ENCODE assay signal across 17 cellular contexts in the genomic region with DNA sequence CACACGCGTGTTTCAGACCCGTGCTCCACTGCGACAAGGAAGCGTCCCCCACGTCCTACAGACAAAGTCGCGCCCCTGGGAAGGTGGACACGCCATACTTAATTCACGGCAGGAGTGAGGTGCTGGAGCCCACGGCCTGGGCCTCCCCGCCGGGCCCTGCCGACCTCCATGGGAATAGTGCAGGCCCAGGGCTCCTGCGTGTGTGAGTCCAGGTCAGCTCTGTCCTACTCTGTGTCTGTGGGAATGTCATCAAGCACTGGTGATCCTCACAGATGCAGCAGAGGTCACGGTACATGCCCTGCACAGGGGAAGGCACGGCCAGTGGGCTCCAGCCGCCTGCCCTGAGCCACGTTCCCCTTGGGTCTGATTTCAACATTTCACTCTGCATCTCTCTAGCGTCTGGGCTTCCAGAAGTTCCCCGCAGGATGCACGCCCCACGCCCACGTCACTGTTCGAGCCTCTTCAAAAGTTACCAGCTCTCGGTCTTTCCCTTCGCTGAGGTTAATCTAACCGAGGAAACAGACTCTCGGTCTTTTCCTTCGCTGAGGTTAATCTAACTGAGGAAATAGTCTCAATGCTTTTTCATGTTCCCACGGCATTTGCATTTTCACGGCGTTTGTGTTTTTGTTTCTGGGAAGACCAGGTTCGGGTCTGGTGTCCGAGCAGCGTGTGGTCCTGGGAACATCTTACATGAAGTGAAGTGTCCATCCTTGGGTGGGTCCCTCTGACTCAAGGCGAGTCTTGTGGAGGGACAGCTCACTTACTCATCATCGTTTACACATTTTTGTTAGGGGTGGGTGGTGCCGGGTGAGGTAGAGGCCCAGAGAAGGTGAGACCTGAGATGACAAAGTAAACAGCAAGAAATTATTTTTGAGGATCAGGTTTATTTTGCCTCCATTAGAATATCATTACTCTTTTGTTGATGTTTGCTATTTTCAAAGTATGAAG.
DNase-seq lines count a peak whose midpoint lies in the region; ATAC-seq and FAIRE-seq lines count a peak whose summit lies in the region.
"Had no signal": no experiment of that assay in that cellular context is flagged by ENCODE, and none has a peak within 500 bp of the region (broad histone marks: within the 10 kb centered on the region; RNA-seq: fewer than 3 reads in every experiment).

No MANE protein-coding gene starts in this region.

- intact Hi-C loops in CD4-positive, alpha-beta memory T cell (cut with micrococcal nuclease): no loop called here

- no peaks in the 10 kb centered on the region for H3K27me3 ChIP-seq in BLaER1
- no peaks in the 10 kb centered on the region for H3K27me3 ChIP-seq in CD4-positive, alpha-beta memory T cell (ENCODE audit: insufficient read depth, low read length)
- H3K27me3 ChIP-seq: colonic mucosa, foreskin keratinocyte, ovary had no signal

- peaks cover 4 to 14% (median 7%) of the 10 kb centered on the region in 4 donors for H3K4me1 Mint-ChIP-seq in CD4-positive, alpha-beta memory T cell
- peaks cover 7% of the 10 kb centered on the region for H3K4me1 Mint-ChIP-seq in activated CD8-positive, alpha-beta T cell treated with anti-CD3 and anti-CD28 coated beads, Interleukin-2, amount 10 ng/mL, durations not matched to agents 7 days and 5 days (ENCODE audit: low read depth)
- H3K4me1 Mint-ChIP-seq in naive B cell: peaks cover 41 to 67% (median 49%) of the 10 kb centered on the region in 3 donors

- no peaks in the 10 kb centered on the region for H4K20me1 ChIP-seq in BLaER1

- no peaks in the 10 kb centered on the region for H3K36me3 ChIP-seq in BLaER1
- H3K36me3 ChIP-seq in CD4-positive, alpha-beta memory T cell (ENCODE audit: insufficient read depth, low read length): no peaks in the 10 kb centered on the region
- H3K36me3 ChIP-seq: colonic mucosa, ovary had no signal

- peaks cover 83% of the 10 kb centered on the region for H3K4me1 ChIP-seq in BLaER1
- H3K4me1 ChIP-seq in CD4-positive, alpha-beta memory T cell (ENCODE audit: insufficient read depth, low read length): no peaks in the 10 kb centered on the region
- H3K4me1 ChIP-seq: colonic mucosa, foreskin keratinocyte had no signal

- no peak for FAIRE-seq in GM19239 (lab: Jason Lieb, UNC)
- FAIRE-seq: astrocyte had no signal

- CTCF ChIA-PET in CD4-positive, alpha-beta memory T cell (lab: Charles Lee; ENCODE audit: partially characterized antibody): no interaction called here
- CTCF ChIA-PET in activated CD8-positive, alpha-beta T cell treated with anti-CD3 and anti-CD28 coated beads, Interleukin-2, amount 10 ng/mL, durations not matched to agents 7 days and 5 days (lab: Charles Lee): no interaction called here

- peak overlapping the region; percentile 43 to 90 (median 76) for H3K27ac Mint-ChIP-seq in CD4-positive, alpha-beta memory T cell
- H3K27ac Mint-ChIP-seq in activated CD8-positive, alpha-beta T cell treated with anti-CD3 and anti-CD28 coated beads, Interleukin-2, amount 10 ng/mL, durations not matched to agents 7 days and 5 days: no peak overlapping the region
- H3K27ac Mint-ChIP-seq in naive B cell: peak overlapping the region; percentile 87 to 95 (median 92)

- no peaks in the 10 kb centered on the region for H3K36me3 Mint-ChIP-seq in CD4-positive, alpha-beta memory T cell
- no peaks in the 10 kb centered on the region for H3K36me3 Mint-ChIP-seq in activated CD8-positive, alpha-beta T cell treated with anti-CD3 and anti-CD28 coated beads, Interleukin-2, amount 10 ng/mL, durations not matched to agents 7 days and 5 days (ENCODE audit: low read depth)
- H3K36me3 Mint-ChIP-seq in naive B cell: no peaks in the 10 kb centered on the region

- no peaks in the 10 kb centered on the region for H3K9me3 Mint-ChIP-seq in CD4-positive, alpha-beta memory T cell
- H3K9me3 Mint-ChIP-seq in activated CD8-positive, alpha-beta T cell treated with anti-CD3 and anti-CD28 coated beads, Interleukin-2, amount 10 ng/mL, durations not matched to agents 7 days and 5 days (ENCODE audit: insufficient read depth): no peaks in the 10 kb centered on the region
- H3K9me3 Mint-ChIP-seq in naive B cell: no peaks in the 10 kb centered on the region

- H3K4me2 ChIP-seq in BLaER1: peak overlapping the region; percentile 86

- peak; percentile 60 for ATAC-seq in activated CD8-positive, alpha-beta T cell treated with anti-CD3 and anti-CD28 coated beads, Interleukin-2, amount 10 ng/mL, durations not matched to agents 7 days and 5 days
- ATAC-seq in naive B cell (ENCODE audit: low read depth in 2 of 2): peak; percentile 83 to 84
- ATAC-seq: foreskin keratinocyte had no signal

- peak; percentile 47 to 59 (median 56) for DNase-seq in CD4-positive, alpha-beta memory T cell
- DNase-seq in activated CD8-positive, alpha-beta T cell treated with anti-CD3 and anti-CD28 coated beads, Interleukin-2, amount 10 ng/mL, durations not matched to agents 7 days and 5 days: peak; percentile 35
- DNase-seq in naive B cell (peak; percentile 56), UCSD-AML1 (lab: John Stamatoyannopoulos, UW; ENCODE audit: unreplicated experiment) (no peak), GM19239 (ENCODE audit: insufficient read length, low spot score) (no peak), NCI-H446 (lab: John Stamatoyannopoulos, UW) (no peak)
- DNase-seq: colonic mucosa; DMS 273 treated with DMSO at 0.1 percent for 48 hours; foreskin keratinocyte; GF-D8; NCI-H187; NCI-H524; ovary; SHP77; stimulated activated CD4-positive, alpha-beta T cell treated with anti-CD3 and anti-CD28 coated beads, Interleukin-4, amount 100 ng/mL, for 1 hour had no signal

- H3K27ac ChIP-seq in BLaER1: peak overlapping the region; percentile 83
- no peak overlapping the region for H3K27ac ChIP-seq in CD4-positive, alpha-beta memory T cell (ENCODE audit: low read depth, low read length)
- H3K27ac ChIP-seq: colonic mucosa, foreskin keratinocyte, ovary had no signal

- peak overlapping the region in 5 of 8 donors; percentile 25 to 76 (median 67) for H3K4me3 Mint-ChIP-seq in CD4-positive, alpha-beta memory T cell
- H3K4me3 Mint-ChIP-seq in activated CD8-positive, alpha-beta T cell treated with anti-CD3 and anti-CD28 coated beads, Interleukin-2, amount 10 ng/mL, durations not matched to agents 7 days and 5 days: no peak overlapping the region
- peak overlapping the region; percentile 21 to 82 (median 64) for H3K4me3 Mint-ChIP-seq in naive B cell

- POLR2A ChIA-PET in CD4-positive, alpha-beta memory T cell (lab: Charles Lee; ENCODE audit: partially characterized antibody): no interaction called here
- POLR2A ChIA-PET in activated CD8-positive, alpha-beta T cell treated with anti-CD3 and anti-CD28 coated beads, Interleukin-2, amount 10 ng/mL, durations not matched to agents 7 days and 5 days (lab: Charles Lee): no interaction called here

- peak overlapping the region; percentile 38 for H3K4me3 ChIP-seq in BLaER1
- no peak overlapping the region for H3K4me3 ChIP-seq in CD4-positive, alpha-beta memory T cell (ENCODE audit: low read length in 2 of 2)
- H3K4me3 ChIP-seq: colonic mucosa, ovary had no signal

- no peaks in the 10 kb centered on the region for H3K27me3 Mint-ChIP-seq in CD4-positive, alpha-beta memory T cell
- peaks cover 2% of the 10 kb centered on the region for H3K27me3 Mint-ChIP-seq in activated CD8-positive, alpha-beta T cell treated with anti-CD3 and anti-CD28 coated beads, Interleukin-2, amount 10 ng/mL, durations not matched to agents 7 days and 5 days (ENCODE audit: low read depth)
- no peaks in the 10 kb centered on the region for H3K27me3 Mint-ChIP-seq in naive B cell

- peak overlapping the region; percentile 60 for H3K9ac ChIP-seq in BLaER1

- H3K9me3 ChIP-seq in BLaER1: no peaks in the 10 kb centered on the region
- no peaks in the 10 kb centered on the region for H3K9me3 ChIP-seq in CD4-positive, alpha-beta memory T cell (ENCODE audit: control insufficient read depth in 1 of 2, low read length in 2 of 2)
- H3K9me3 ChIP-seq: colonic mucosa, ovary had no signal

Comparison
In these comparisons a context has a peak if more than half of its experiments do, and no peak if none do; other contexts are left out.
1. DNase-seq: peak in CD4-positive, alpha-beta memory T cell (5 of 5), activated CD8-positive, alpha-beta T cell treated with anti-CD3 and anti-CD28 coated beads, Interleukin-2, amount 10 ng/mL, durations not matched to agents 7 days and 5 days (single experiment) and naive B cell (single experiment); none in UCSD-AML1 (single experiment), GM19239 (single experiment) and NCI-H446 (0 of 2).